23 cellular contexts compared by ENCODE assay signal in genomic region chr1:37452416-37452815, GRCh38. TPM values are rescaled to one million over a fixed set of nuclear protein-coding genes. Genes with fewer than 3 reads are reported as not detected.
DNase-seq lines count a peak whose midpoint lies in the region; ATAC-seq, FAIRE-seq and TF ChIP-seq lines count a peak whose summit lies in the region.
"Had no signal": no experiment of that assay in that cellular context is flagged by ENCODE, and none has a peak within 500 bp of the region (broad histone marks: within the 10 kb centered on the region; RNA-seq: fewer than 3 reads in every experiment).

No MANE protein-coding gene starts in this region.

- no peak overlapping the region for H3K27ac ChIP-seq in H9 (ENCODE audit: insufficient read length, low read depth, low read length)
- H3K27ac ChIP-seq in epithelial cell of prostate: peak overlapping the region; percentile 37
- no peak overlapping the region for H3K27ac ChIP-seq in neural progenitor cell

- no peak overlapping the region for H3T11ph ChIP-seq in H9 (ENCODE audit: low read length)

- H3K56ac ChIP-seq in H9 (ENCODE audit: insufficient read length, low read depth, low read length): no peak overlapping the region

- WGBS in H9 (ENCODE audit: extremely low coverage, insufficient read length, low lambda C conversion rate): no CpG with 5 or more reads among the region's 6 CpGs

- peak overlapping the region in 2 of 3 experiments; percentile 36 to 42; a peak in 3 of 7 replicates for H3K27ac Mint-ChIP-seq in H9
- peak overlapping the region; percentile 43 for H3K27ac Mint-ChIP-seq in neural progenitor cell

- H2BK12ac ChIP-seq in H9 (ENCODE audit: insufficient read length, low read depth, low read length): no peak overlapping the region

- H3K23ac ChIP-seq in H9 (ENCODE audit: insufficient read length, low read depth, low read length): no peak overlapping the region

- H3K4me1 Mint-ChIP-seq in H9 (peaks cover 37 to 53% of the 10 kb centered on the region in 2 experiments), neural progenitor cell (no peaks in the 10 kb centered on the region)

- H3K9ac ChIP-seq in H9 (ENCODE audit: extremely low read depth, insufficient read length, low read length) (no peak overlapping the region), NT2/D1 (ENCODE audit: insufficient read length, low read depth) (peak overlapping the region; percentile 68), neural progenitor cell (no peak overlapping the region)

- H4K20me1 ChIP-seq in H9 (ENCODE audit: control insufficient read depth, insufficient read depth, insufficient read length) (no peaks in the 10 kb centered on the region), neural progenitor cell (ENCODE audit: low read depth) (no peaks in the 10 kb centered on the region)

- no peak overlapping the region for H3K18ac ChIP-seq in H9 (ENCODE audit: insufficient read length, low read depth, low read length)

- peak overlapping the region; percentile 24 for H3K4me3 ChIP-seq in NT2/D1 (ENCODE audit: insufficient read length, low read depth)
- H3K4me3 ChIP-seq in neural progenitor cell: no peak overlapping the region

- no peak for FAIRE-seq in GM12892 (lab: Jason Lieb, UNC)
- FAIRE-seq: GM19239, H54 had no signal

- no peaks in the 10 kb centered on the region for H3K79me2 ChIP-seq in H9 (ENCODE audit: insufficient read depth, low read length)
- no peaks in the 10 kb centered on the region for H3K79me2 ChIP-seq in neural progenitor cell (ENCODE audit: low read depth)

- H3K27me3 Mint-ChIP-seq in H9 (ENCODE audit: low read depth): peaks cover 5% of the 10 kb centered on the region
- H3K27me3 Mint-ChIP-seq in neural progenitor cell (ENCODE audit: insufficient read depth, low read depth): peaks cover 4% of the 10 kb centered on the region

- no peak for TF ChIP-seq POLR2A in GM12892 (IDR thresholded peaks at IDR 0.05; ENCODE audit: low read depth, low read length)

- H2BK20ac ChIP-seq in H9 (ENCODE audit: low read depth, low read length, poor library complexity, severe bottlenecking): no peak overlapping the region

- no peak overlapping the region for H4K91ac ChIP-seq in H9 (ENCODE audit: insufficient read length, low read depth, low read length)

- H3K4me2 ChIP-seq in H9 (ENCODE audit: insufficient read depth, insufficient read length, low read length) (peak overlapping the region; percentile 41), neural progenitor cell (no peak overlapping the region)

- H3K27me3 ChIP-seq in H9 (ENCODE audit: insufficient read depth, low read length) (no peaks in the 10 kb centered on the region), NT2/D1 (ENCODE audit: insufficient read depth, insufficient read length) (no peaks in the 10 kb centered on the region), neural progenitor cell (no peaks in the 10 kb centered on the region)

- no peak overlapping the region for H2BK15ac ChIP-seq in H9 (ENCODE audit: low read depth, low read length)

- H3K79me1 ChIP-seq in H9 (ENCODE audit: insufficient read depth, low read depth, low read length, poor library complexity, severe bottlenecking): no peaks in the 10 kb centered on the region

- H2AFZ ChIP-seq in H9 (ENCODE audit: low read length) (peak overlapping the region; percentile 52), neural progenitor cell (replicated peaks) (peak overlapping the region; percentile 77)

- H3K4ac ChIP-seq in H9 (ENCODE audit: low read depth, low read length): no peak overlapping the region

- H2AK5ac ChIP-seq in H9 (ENCODE audit: insufficient read length, low read length): no peak overlapping the region

- no peak; the same call in 2 of the 3 replicates for TF ChIP-seq CTCF in H9 (conservative IDR thresholded peaks at IDR 0.05)
- no peak for TF ChIP-seq CTCF in neural progenitor cell (IDR thresholded peaks at IDR 0.05)

- H3K4me1 ChIP-seq in H9 (ENCODE audit: insufficient read depth, low read length) (peaks cover 10% of the 10 kb centered on the region; the same call in 1 of the 2 replicates), NT2/D1 (ENCODE audit: insufficient read depth, insufficient read length) (peaks cover 33% of the 10 kb centered on the region), neural progenitor cell (peaks cover 7% of the 10 kb centered on the region)

- no peak overlapping the region for H3K14ac ChIP-seq in H9 (ENCODE audit: insufficient read depth, low read length)

- no peak overlapping the region for H4K5ac ChIP-seq in H9 (ENCODE audit: insufficient read length, low read depth, low read length)

- H3K9me3 ChIP-seq in H9 (ENCODE audit: control insufficient read depth, low read depth, low read length): no peaks in the 10 kb centered on the region
- no peaks in the 10 kb centered on the region for H3K9me3 ChIP-seq in NT2/D1 (ENCODE audit: insufficient read depth, low read length)
- no peaks in the 10 kb centered on the region for H3K9me3 ChIP-seq in neural progenitor cell (ENCODE audit: low read depth)

- ATAC-seq in HG02571 (IDR thresholded peaks at IDR 0.05; ENCODE audit: unreplicated experiment): no peak

- H3K9me3 Mint-ChIP-seq in H9 (no peaks in the 10 kb centered on the region; a peak in 2 of 5 replicates), neural progenitor cell (no peaks in the 10 kb centered on the region)
- H3K9me3 Mint-ChIP-seq: CD14-positive monocyte had no signal

- no peak overlapping the region for H2BK5ac ChIP-seq in H9 (ENCODE audit: insufficient read length, low read length)

- H3F3A ChIP-seq in neural progenitor cell (ENCODE audit: low read depth): no peaks in the 10 kb centered on the region

- H3K36me3 Mint-ChIP-seq in H9 (ENCODE audit: insufficient read depth in 1 of 3, low read depth in 3 of 3): no peaks in the 10 kb centered on the region
- no peaks in the 10 kb centered on the region for H3K36me3 Mint-ChIP-seq in neural progenitor cell

- H4K8ac ChIP-seq in H9 (replicated peaks; ENCODE audit: insufficient read length, low read depth, low read length): no peak overlapping the region

- H2BK120ac ChIP-seq in H9 (ENCODE audit: low read depth, low read length, poor library complexity, severe bottlenecking): no peak overlapping the region

- DNase-seq in H9 (peak; percentile 52), NT2/D1 (ENCODE audit: low read depth, low spot score) (no peak), epithelial cell of prostate (ENCODE audit: low read depth, low spot score) (no peak), neural progenitor cell (ENCODE audit: low spot score) (no peak), iPS-NIHi11 (ENCODE audit: low spot score) (no peak), GM12892 (ENCODE audit: insufficient read length) (no peak)
- DNase-seq: AML-193; COR-L47; DMS 273 treated with DMSO at 0.1 percent for 48 hours; GDM1; KBM-7; NCI-H1105 treated with DMSO at 0.1 percent for 48 hours; NCI-H1694 treated with DMSO at 0.1 percent for 48 hours; NCI-H2107; NCI-H510A; NCI-H748 treated with DMSO at 0.1 percent for 48 hours; NK-92 treated with Interleukin-12 subunit alpha and Interleukin-12 subunit beta, amount 100 ng/mL, for 24 hours; OCI-M1; T-helper 1 cell had no signal

- H3K23me2 ChIP-seq in H9 (ENCODE audit: insufficient read length, low read depth, low read length, poor library complexity, severe bottlenecking): no peaks in the 10 kb centered on the region

- H3K4me3 Mint-ChIP-seq in H9 (peak overlapping the region in 1 of 2 experiments; percentile 56; a peak in 2 of 5 replicates), neural progenitor cell (no peak overlapping the region)
- H3K4me3 Mint-ChIP-seq: CD14-positive monocyte had no signal

- H3K36me3 ChIP-seq in NT2/D1 (ENCODE audit: insufficient read depth, insufficient read length, low read length) (no peaks in the 10 kb centered on the region), neural progenitor cell (no peaks in the 10 kb centered on the region)

RNA-seq across cellular contexts. Expression of gene ZC3H12A, which starts 22.0 kb away (rescaled TPM):
- 6.7 and 6.8 TPM in 2 replicates for total RNA-seq in H9 (2021)
- 1.2 and 3.5 TPM in 2 replicates for total RNA-seq in neural progenitor cell (ENCODE audit: low replicate concordance)
- 9.8 TPM for polyA plus RNA-seq in GM12892 (2012; ENCODE audit: missing spikeins)
